Comparison of ENCODE assay signal across 1 cellular context in the genomic region with DNA sequence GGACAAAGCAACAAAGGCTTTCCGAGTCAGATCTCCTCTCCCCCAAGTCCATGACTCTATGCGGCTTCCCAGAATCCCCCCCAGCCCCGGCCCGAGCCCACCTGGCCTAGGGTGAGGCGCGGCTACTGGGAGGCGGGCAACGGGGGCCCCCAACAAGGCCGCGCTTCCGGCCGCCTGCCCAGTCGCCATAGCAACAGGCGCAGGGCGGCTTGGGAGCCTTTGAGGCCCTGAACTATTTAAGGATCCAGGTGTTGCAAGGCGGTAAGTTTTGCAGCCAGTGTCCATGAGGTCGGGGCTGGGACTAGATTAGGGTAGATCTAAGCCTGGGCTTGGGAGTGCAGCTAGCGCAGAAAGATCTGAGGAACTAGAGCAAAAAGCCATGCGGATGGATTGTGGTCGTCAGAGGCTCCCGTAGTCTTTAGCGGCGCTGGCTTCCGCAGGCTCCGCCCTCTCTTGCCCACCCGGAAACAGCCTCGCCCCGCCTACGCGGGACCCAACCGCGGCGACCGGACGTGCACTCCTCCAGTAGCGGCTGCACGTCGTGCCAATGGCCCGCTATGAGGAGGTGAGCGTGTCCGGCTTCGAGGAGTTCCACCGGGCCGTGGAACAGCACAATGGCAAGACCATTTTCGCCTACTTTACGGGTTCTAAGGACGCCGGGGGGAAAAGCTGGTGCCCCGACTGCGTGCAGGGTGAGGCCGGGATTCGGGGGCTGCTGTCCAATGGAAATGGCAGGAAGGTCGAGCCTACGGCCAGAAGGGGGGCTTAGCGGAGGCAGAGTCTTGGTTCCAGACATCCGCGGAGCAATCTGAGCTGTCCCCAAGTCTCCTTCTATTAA.
TF ChIP-seq lines count a peak whose summit lies in the region.

Gene KIAA0753, minus strand, starts transcription at position 176 of the 838 bp plus-strand sequence. CDS start 5,608 bp downstream, outside the sequence.
Gene TXNDC17, plus strand, starts transcription at position 525 of the 838 bp plus-strand sequence. Its CDS starts 23 bp downstream, at position 548.

TF ChIP-seq in K562, 482 proteins besides CTCF, POLR2A, EP300 and RAD21 (continued from another document and continues in another):
- TF ChIP-seq ZNF699 (CRISPR knock-in tag; IDR thresholded peaks at IDR 0.05; ENCODE audit: insufficient replicate concordance) (no peak), DIDO1 (tag; IDR thresholded peaks at IDR 0.05; ENCODE audit: low read depth) (0 out of 2 replicates have a peak, but pooled peaks have one; percentile 34), TFAP4 (CRISPR knock-in tag; IDR thresholded peaks at IDR 0.05; ENCODE audit: borderline replicate concordance) (peak; percentile 77; the same call in 1 of the 2 replicates), KLF1 (tag; IDR thresholded peaks at IDR 0.05) (0 out of 2 replicates have a peak, but pooled peaks have one; percentile 29), RCOR1 (IDR thresholded peaks at IDR 0.05; ENCODE audit: borderline replicate concordance in 1 of 2, low read depth in 2 of 2, low read length in 2 of 2) (no peak), SMARCB1 (IDR thresholded peaks at IDR 0.05; ENCODE audit: insufficient read length, low read depth) (no peak), PCBP1 (IDR thresholded peaks at IDR 0.05; ENCODE audit: low read depth, low read length, poor library complexity, severe bottlenecking) (no peak), ZNF830 (CRISPR knock-in tag; IDR thresholded peaks at IDR 0.05) (no peak), SRSF7 (optimal IDR thresholded peaks at IDR 0.05; ENCODE audit: low read depth, low read length) (no peak), ZBTB7A (IDR thresholded peaks at IDR 0.05; ENCODE audit: borderline replicate concordance, control insufficient read depth, low read depth, low read length) (0 out of 2 replicates have a peak, but pooled peaks have one; percentile 30), CBX3 (IDR thresholded peaks at IDR 0.05; ENCODE audit: borderline replicate concordance in 1 of 2, low read length in 2 of 2) (no peak), PHF21A (IDR thresholded peaks at IDR 0.05; ENCODE audit: borderline replicate concordance, low read depth) (no peak), POLR2AphosphoS5 (IDR thresholded peaks at IDR 0.05; ENCODE audit: control insufficient read depth, insufficient read depth, low read depth, low read length) (peak; percentile 83), FOXP1 (CRISPR knock-in tag; IDR thresholded peaks at IDR 0.05) (no peak), EP400 (IDR thresholded peaks at IDR 0.05) (peak; percentile 81; the same call in 1 of the 2 replicates), ZNF668 (CRISPR knock-in tag; IDR thresholded peaks at IDR 0.05) (no peak), ZNF655 (CRISPR knock-in tag; IDR thresholded peaks at IDR 0.05) (no peak), MYNN (IDR thresholded peaks at IDR 0.05) (0 out of 2 replicates have a peak, but pooled peaks have one; percentile 34), MYNN (CRISPR knock-in tag; IDR thresholded peaks at IDR 0.05) (no peak), ZBTB26 (CRISPR knock-in tag; IDR thresholded peaks at IDR 0.05) (no peak), KAT8 (IDR thresholded peaks at IDR 0.05; ENCODE audit: low read depth) (no peak), NFE2L1 (tag; IDR thresholded peaks at IDR 0.05; ENCODE audit: borderline replicate concordance, low read depth) (no peak), MCM5 (IDR thresholded peaks at IDR 0.05; ENCODE audit: low read depth) (no peak), SRSF3 (IDR thresholded peaks at IDR 0.05; ENCODE audit: insufficient read depth, low read length) (no peak), POLR2G (IDR thresholded peaks at IDR 0.05; ENCODE audit: low read depth, low read length) (peak; percentile 98), ELF4 (CRISPR knock-in tag; IDR thresholded peaks at IDR 0.05) (peak; percentile 25; the same call in 1 of the 2 replicates), BRD9 (IDR thresholded peaks at IDR 0.05; ENCODE audit: low read depth, partially characterized antibody) (no peak), POLR2B (IDR thresholded peaks at IDR 0.05; ENCODE audit: low read depth, partially characterized antibody) (peak; percentile 83), ZNF133 (CRISPR knock-in tag; IDR thresholded peaks at IDR 0.05) (no peak), XRCC3 (IDR thresholded peaks at IDR 0.05) (no peak), ZNF408 (CRISPR knock-in tag; IDR thresholded peaks at IDR 0.05; ENCODE audit: low read depth) (no peak), ZNF12 (CRISPR knock-in tag; IDR thresholded peaks at IDR 0.05) (no peak), PHB (CRISPR knock-in tag; IDR thresholded peaks at IDR 0.05) (no peak), PRPF4 (IDR thresholded peaks at IDR 0.05; ENCODE audit: insufficient read depth, low read depth, low read length, poor library complexity, severe bottlenecking) (peak; percentile 30), NFIC (IDR thresholded peaks at IDR 0.05) (peak; percentile 59), TAF1 (IDR thresholded peaks at IDR 0.05; ENCODE audit: control insufficient read depth, extremely low read depth, insufficient read depth, low read length, severe bottlenecking) (peak; percentile 88), RFX1 (IDR thresholded peaks at IDR 0.05) (peak; percentile 98), ZHX1 (conservative IDR thresholded peaks at IDR 0.05; ENCODE audit: low read length) (0 out of 2 replicates have a peak, but pooled peaks have one; percentile 22), ARID2 (IDR thresholded peaks at IDR 0.05) (no peak), RBM34 (IDR thresholded peaks at IDR 0.05; ENCODE audit: borderline replicate concordance, insufficient read depth, low read length) (no peak), FOXA3 (CRISPR knock-in tag; conservative IDR thresholded peaks at IDR 0.05 in 1 of 2, IDR thresholded peaks at IDR 0.05 in 1 of 2) (no peak), TAF7 (tag; IDR thresholded peaks at IDR 0.05) (peak; percentile 45; the same call in 1 of the 2 replicates), HDGF (IDR thresholded peaks at IDR 0.05) (no peak), HCFC1 (IDR thresholded peaks at IDR 0.05; ENCODE audit: low read depth, low read length) (peak; percentile 49), ATF7 (IDR thresholded peaks at IDR 0.05) (peak; percentile 37; the same call in 1 of the 2 replicates), MEF2D (tag; conservative IDR thresholded peaks at IDR 0.05; ENCODE audit: low read depth) (0 out of 2 replicates have a peak, but pooled peaks have one; percentile 35), MAFK (IDR thresholded peaks at IDR 0.05; ENCODE audit: low read length) (no peak), ZNF785 (CRISPR knock-in tag; IDR thresholded peaks at IDR 0.05) (no peak)
- TF ChIP-seq, protein P1, sequence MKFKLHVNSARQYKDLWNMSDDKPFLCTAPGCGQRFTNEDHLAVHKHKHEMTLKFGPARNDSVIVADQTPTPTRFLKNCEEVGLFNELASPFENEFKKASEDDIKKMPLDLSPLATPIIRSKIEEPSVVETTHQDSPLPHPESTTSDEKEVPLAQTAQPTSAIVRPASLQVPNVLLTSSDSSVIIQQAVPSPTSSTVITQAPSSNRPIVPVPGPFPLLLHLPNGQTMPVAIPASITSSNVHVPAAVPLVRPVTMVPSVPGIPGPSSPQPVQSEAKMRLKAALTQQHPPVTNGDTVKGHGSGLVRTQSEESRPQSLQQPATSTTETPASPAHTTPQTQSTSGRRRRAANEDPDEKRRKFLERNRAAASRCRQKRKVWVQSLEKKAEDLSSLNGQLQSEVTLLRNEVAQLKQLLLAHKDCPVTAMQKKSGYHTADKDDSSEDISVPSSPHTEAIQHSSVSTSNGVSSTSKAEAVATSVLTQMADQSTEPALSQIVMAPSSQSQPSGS (CRISPR knock-in tag; IDR thresholded peaks at IDR 0.05) = no peak
- TF ChIP-seq, protein P2, sequence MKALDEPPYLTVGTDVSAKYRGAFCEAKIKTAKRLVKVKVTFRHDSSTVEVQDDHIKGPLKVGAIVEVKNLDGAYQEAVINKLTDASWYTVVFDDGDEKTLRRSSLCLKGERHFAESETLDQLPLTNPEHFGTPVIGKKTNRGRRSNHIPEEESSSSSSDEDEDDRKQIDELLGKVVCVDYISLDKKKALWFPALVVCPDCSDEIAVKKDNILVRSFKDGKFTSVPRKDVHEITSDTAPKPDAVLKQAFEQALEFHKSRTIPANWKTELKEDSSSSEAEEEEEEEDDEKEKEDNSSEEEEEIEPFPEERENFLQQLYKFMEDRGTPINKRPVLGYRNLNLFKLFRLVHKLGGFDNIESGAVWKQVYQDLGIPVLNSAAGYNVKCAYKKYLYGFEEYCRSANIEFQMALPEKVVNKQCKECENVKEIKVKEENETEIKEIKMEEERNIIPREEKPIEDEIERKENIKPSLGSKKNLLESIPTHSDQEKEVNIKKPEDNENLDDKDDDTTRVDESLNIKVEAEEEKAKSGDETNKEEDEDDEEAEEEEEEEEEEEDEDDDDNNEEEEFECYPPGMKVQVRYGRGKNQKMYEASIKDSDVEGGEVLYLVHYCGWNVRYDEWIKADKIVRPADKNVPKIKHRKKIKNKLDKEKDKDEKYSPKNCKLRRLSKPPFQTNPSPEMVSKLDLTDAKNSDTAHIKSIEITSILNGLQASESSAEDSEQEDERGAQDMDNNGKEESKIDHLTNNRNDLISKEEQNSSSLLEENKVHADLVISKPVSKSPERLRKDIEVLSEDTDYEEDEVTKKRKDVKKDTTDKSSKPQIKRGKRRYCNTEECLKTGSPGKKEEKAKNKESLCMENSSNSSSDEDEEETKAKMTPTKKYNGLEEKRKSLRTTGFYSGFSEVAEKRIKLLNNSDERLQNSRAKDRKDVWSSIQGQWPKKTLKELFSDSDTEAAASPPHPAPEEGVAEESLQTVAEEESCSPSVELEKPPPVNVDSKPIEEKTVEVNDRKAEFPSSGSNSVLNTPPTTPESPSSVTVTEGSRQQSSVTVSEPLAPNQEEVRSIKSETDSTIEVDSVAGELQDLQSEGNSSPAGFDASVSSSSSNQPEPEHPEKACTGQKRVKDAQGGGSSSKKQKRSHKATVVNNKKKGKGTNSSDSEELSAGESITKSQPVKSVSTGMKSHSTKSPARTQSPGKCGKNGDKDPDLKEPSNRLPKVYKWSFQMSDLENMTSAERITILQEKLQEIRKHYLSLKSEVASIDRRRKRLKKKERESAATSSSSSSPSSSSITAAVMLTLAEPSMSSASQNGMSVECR (CRISPR knock-in tag; IDR thresholded peaks at IDR 0.05) = peak; percentile 70
- TF ChIP-seq, protein P3, sequence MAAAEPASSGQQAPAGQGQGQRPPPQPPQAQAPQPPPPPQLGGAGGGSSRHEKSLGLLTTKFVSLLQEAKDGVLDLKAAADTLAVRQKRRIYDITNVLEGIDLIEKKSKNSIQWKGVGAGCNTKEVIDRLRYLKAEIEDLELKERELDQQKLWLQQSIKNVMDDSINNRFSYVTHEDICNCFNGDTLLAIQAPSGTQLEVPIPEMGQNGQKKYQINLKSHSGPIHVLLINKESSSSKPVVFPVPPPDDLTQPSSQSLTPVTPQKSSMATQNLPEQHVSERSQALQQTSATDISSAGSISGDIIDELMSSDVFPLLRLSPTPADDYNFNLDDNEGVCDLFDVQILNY (CRISPR knock-in tag; IDR thresholded peaks at IDR 0.05) = peak; percentile 67; the same call in 1 of the 2 replicates
- TF ChIP-seq, protein P4, sequence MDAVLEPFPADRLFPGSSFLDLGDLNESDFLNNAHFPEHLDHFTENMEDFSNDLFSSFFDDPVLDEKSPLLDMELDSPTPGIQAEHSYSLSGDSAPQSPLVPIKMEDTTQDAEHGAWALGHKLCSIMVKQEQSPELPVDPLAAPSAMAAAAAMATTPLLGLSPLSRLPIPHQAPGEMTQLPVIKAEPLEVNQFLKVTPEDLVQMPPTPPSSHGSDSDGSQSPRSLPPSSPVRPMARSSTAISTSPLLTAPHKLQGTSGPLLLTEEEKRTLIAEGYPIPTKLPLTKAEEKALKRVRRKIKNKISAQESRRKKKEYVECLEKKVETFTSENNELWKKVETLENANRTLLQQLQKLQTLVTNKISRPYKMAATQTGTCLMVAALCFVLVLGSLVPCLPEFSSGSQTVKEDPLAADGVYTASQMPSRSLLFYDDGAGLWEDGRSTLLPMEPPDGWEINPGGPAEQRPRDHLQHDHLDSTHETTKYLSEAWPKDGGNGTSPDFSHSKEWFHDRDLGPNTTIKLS (IDR thresholded peaks at IDR 0.05; ENCODE audit: borderline replicate concordance, low read depth) = no peak
